ENCODE assay signal across 1 cellular context in the genomic region with DNA sequence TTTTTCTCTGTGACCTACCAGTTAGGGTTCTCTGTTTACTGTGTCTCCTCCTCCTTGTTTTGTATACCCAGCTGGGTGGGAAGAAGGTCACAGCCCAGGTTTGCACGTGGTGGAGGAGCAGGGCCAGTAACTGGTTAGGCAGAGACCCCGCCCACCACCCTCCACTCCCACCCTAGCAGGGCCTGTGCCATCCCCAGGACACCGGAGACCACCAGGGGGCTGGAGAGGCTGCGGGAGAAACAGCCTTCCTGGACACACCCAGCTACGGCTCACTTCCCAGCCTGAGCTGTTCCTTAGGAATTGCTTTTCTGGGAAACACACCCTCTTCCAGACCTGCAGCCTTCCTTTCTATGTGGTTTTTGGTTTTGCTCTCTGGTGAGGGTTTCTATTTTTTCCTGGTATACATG.
TF ChIP-seq lines count a peak whose summit lies in the region.

No MANE protein-coding gene starts in this region.

TF ChIP-seq in GM23338, 12 proteins besides CTCF, POLR2A, EP300 and RAD21 (continued from another document):
- TF ChIP-seq, protein P1, sequence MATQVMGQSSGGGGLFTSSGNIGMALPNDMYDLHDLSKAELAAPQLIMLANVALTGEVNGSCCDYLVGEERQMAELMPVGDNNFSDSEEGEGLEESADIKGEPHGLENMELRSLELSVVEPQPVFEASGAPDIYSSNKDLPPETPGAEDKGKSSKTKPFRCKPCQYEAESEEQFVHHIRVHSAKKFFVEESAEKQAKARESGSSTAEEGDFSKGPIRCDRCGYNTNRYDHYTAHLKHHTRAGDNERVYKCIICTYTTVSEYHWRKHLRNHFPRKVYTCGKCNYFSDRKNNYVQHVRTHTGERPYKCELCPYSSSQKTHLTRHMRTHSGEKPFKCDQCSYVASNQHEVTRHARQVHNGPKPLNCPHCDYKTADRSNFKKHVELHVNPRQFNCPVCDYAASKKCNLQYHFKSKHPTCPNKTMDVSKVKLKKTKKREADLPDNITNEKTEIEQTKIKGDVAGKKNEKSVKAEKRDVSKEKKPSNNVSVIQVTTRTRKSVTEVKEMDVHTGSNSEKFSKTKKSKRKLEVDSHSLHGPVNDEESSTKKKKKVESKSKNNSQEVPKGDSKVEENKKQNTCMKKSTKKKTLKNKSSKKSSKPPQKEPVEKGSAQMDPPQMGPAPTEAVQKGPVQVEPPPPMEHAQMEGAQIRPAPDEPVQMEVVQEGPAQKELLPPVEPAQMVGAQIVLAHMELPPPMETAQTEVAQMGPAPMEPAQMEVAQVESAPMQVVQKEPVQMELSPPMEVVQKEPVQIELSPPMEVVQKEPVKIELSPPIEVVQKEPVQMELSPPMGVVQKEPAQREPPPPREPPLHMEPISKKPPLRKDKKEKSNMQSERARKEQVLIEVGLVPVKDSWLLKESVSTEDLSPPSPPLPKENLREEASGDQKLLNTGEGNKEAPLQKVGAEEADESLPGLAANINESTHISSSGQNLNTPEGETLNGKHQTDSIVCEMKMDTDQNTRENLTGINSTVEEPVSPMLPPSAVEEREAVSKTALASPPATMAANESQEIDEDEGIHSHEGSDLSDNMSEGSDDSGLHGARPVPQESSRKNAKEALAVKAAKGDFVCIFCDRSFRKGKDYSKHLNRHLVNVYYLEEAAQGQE (IDR thresholded peaks at IDR 0.05; ENCODE audit: unreplicated experiment) = no peak
- TF ChIP-seq, protein P2, sequence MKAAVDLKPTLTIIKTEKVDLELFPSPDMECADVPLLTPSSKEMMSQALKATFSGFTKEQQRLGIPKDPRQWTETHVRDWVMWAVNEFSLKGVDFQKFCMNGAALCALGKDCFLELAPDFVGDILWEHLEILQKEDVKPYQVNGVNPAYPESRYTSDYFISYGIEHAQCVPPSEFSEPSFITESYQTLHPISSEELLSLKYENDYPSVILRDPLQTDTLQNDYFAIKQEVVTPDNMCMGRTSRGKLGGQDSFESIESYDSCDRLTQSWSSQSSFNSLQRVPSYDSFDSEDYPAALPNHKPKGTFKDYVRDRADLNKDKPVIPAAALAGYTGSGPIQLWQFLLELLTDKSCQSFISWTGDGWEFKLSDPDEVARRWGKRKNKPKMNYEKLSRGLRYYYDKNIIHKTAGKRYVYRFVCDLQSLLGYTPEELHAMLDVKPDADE (IDR thresholded peaks at IDR 0.05) = no peak
- no peak for TF ChIP-seq ZNF114 (CRISPR knock-in tag; IDR thresholded peaks at IDR 0.05)
- TF ChIP-seq CREB1 (CRISPR knock-in tag; IDR thresholded peaks at IDR 0.05; ENCODE audit: low read depth) = no peak
- TF ChIP-seq EZH2phosphoT487 (IDR thresholded peaks at IDR 0.05; ENCODE audit: unreplicated experiment) = no peak
- TF ChIP-seq EZH2 (IDR thresholded peaks at IDR 0.05; ENCODE audit: low read depth, unreplicated experiment) = no peak
- no peak for TF ChIP-seq NANOG (IDR thresholded peaks at IDR 0.05; ENCODE audit: borderline replicate concordance)
- TF ChIP-seq, protein P3, sequence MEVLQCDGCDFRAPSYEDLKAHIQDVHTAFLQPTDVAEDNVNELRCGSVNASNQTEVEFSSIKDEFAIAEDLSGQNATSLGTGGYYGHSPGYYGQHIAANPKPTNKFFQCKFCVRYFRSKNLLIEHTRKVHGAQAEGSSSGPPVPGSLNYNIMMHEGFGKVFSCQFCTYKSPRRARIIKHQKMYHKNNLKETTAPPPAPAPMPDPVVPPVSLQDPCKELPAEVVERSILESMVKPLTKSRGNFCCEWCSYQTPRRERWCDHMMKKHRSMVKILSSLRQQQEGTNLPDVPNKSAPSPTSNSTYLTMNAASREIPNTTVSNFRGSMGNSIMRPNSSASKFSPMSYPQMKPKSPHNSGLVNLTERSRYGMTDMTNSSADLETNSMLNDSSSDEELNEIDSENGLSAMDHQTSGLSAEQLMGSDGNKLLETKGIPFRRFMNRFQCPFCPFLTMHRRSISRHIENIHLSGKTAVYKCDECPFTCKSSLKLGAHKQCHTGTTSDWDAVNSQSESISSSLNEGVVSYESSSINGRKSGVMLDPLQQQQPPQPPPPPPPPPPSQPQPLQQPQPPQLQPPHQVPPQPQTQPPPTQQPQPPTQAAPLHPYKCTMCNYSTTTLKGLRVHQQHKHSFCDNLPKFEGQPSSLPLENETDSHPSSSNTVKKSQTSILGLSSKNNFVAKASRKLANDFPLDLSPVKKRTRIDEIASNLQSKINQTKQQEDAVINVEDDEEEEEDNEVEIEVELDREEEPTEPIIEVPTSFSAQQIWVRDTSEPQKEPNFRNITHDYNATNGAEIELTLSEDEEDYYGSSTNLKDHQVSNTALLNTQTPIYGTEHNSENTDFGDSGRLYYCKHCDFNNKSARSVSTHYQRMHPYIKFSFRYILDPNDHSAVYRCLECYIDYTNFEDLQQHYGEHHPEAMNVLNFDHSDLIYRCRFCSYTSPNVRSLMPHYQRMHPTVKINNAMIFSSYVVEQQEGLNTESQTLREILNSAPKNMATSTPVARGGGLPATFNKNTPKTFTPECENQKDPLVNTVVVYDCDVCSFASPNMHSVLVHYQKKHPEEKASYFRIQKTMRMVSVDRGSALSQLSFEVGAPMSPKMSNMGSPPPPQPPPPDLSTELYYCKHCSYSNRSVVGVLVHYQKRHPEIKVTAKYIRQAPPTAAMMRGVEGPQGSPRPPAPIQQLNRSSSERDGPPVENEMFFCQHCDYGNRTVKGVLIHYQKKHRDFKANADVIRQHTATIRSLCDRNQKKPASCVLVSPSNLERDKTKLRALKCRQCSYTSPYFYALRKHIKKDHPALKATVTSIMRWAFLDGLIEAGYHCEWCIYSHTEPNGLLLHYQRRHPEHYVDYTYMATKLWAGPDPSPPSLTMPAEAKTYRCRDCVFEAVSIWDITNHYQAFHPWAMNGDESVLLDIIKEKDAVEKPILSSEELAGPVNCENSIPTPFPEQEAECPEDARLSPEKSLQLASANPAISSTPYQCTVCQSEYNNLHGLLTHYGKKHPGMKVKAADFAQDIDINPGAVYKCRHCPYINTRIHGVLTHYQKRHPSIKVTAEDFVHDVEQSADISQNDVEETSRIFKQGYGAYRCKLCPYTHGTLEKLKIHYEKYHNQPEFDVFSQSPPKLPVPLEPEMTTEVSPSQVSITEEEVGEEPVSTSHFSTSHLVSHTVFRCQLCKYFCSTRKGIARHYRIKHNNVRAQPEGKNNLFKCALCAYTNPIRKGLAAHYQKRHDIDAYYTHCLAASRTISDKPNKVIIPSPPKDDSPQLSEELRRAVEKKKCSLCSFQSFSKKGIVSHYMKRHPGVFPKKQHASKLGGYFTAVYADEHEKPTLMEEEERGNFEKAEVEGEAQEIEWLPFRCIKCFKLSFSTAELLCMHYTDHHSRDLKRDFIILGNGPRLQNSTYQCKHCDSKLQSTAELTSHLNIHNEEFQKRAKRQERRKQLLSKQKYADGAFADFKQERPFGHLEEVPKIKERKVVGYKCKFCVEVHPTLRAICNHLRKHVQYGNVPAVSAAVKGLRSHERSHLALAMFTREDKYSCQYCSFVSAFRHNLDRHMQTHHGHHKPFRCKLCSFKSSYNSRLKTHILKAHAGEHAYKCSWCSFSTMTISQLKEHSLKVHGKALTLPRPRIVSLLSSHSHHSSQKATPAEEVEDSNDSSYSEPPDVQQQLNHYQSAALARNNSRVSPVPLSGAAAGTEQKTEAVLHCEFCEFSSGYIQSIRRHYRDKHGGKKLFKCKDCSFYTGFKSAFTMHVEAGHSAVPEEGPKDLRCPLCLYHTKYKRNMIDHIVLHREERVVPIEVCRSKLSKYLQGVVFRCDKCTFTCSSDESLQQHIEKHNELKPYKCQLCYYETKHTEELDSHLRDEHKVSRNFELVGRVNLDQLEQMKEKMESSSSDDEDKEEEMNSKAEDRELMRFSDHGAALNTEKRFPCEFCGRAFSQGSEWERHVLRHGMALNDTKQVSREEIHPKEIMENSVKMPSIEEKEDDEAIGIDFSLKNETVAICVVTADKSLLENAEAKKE (CRISPR knock-in tag; IDR thresholded peaks at IDR 0.05) = no peak
- no peak for TF ChIP-seq JUNB (IDR thresholded peaks at IDR 0.05; ENCODE audit: unreplicated experiment)
- no peak for TF ChIP-seq ZNF331 (CRISPR knock-in tag; IDR thresholded peaks at IDR 0.05; ENCODE audit: low read depth)
TF ChIP-seq in GM23338: peak in this region for 0.
